In genomic region chr5:93674138-93674537, GRCh38 we compare ENCODE assay signal across 19 cellular contexts.
A peak's percentile ranks its signal among the peaks of the same experiment; 100 is the strongest.
DNase-seq lines count a peak whose midpoint lies in the region; ATAC-seq and TF ChIP-seq lines count a peak whose summit lies in the region.
"Had no signal": no experiment of that assay in that cellular context is flagged by ENCODE, and none has a peak within 500 bp of the region (broad histone marks: within the 10 kb centered on the region; RNA-seq: fewer than 3 reads in every experiment).

No MANE protein-coding gene starts in this region.

- no peaks in the 10 kb centered on the region for H3K36me3 Mint-ChIP-seq in neural crest cell (ENCODE audit: low read depth)

- ATAC-seq in GM19351 (IDR thresholded peaks at IDR 0.05; ENCODE audit: unreplicated experiment) (no peak), HG03159 (IDR thresholded peaks at IDR 0.05; ENCODE audit: unreplicated experiment) (no peak)
- ATAC-seq: left colon; sciatic nerve; stimulated activated naive B cell treated with anti-CD40 and anti-IgM and Interleukin-4, amounts not matched to agents 10 μg/mL and 1 μg/mL and 100 μg/mL, for 72 hours had no signal

- H3K4me1 Mint-ChIP-seq in neural crest cell = peaks cover 49% of the 10 kb centered on the region
- H3K4me1 Mint-ChIP-seq: CD8-positive, alpha-beta memory T cell had no signal

- DNase-seq in HUDEP-2 (lab: John Stamatoyannopoulos, UW; ENCODE audit: unreplicated experiment in 76 of 76) = peak in 73 of 76 experiments; percentile 14 to 93 (median 75)
- peak; percentile 87 for DNase-seq in SK-N-DZ (ENCODE audit: low spot score)
- DNase-seq in fibroblast of pulmonary artery (ENCODE audit: low read depth) = peak; percentile 2
- DNase-seq in neural crest cell (ENCODE audit: low read depth, low spot score) = no peak
- DNase-seq in putamen (ENCODE audit: low spot score) = no peak
- DNase-seq: activated CD4-positive, alpha-beta T cell treated with anti-CD3 and anti-CD28 coated beads for 4 hours; activated effector memory CD4-positive, alpha-beta T cell treated with Interleukin-2 at 50 U/mL for 16 hours; CD8-positive, alpha-beta memory T cell; DND-41; H9; left colon; NCI-H187 treated with DMSO at 0.1 percent for 48 hours; NCI-H446; PC-9; stimulated activated naive B cell treated with anti-CD40 and anti-IgM and Interleukin-4, amounts not matched to agents 10 μg/mL and 1 μg/mL and 100 μg/mL, for 72 hours; tibial artery had no signal

- H3K9me3 Mint-ChIP-seq in neural crest cell = no peaks in the 10 kb centered on the region
- H3K9me3 Mint-ChIP-seq: CD8-positive, alpha-beta memory T cell; H9; stimulated activated naive B cell treated with anti-CD40 and anti-IgM and Interleukin-4, amounts not matched to agents 10 μg/mL and 1 μg/mL and 100 μg/mL, for 72 hours had no signal

- H3K4me3 ChIP-seq in fibroblast of pulmonary artery (replicated peaks; ENCODE audit: low read depth, low read length) = no peak overlapping the region
- H3K4me3 ChIP-seq: PC-9, tibial artery had no signal

- H3K4me3 Mint-ChIP-seq in neural crest cell = no peak overlapping the region
- H3K4me3 Mint-ChIP-seq: CD8-positive, alpha-beta memory T cell; H9; stimulated activated naive B cell treated with anti-CD40 and anti-IgM and Interleukin-4, amounts not matched to agents 10 μg/mL and 1 μg/mL and 100 μg/mL, for 72 hours had no signal

- TF ChIP-seq CTCF in fibroblast of pulmonary artery (IDR thresholded peaks at IDR 0.05; ENCODE audit: low read length, missing control alignments) (no peak), neural crest cell (conservative IDR thresholded peaks at IDR 0.05) (no peak)

- peak overlapping the region; percentile 29 for H3K27ac Mint-ChIP-seq in neural crest cell (ENCODE audit: unreplicated experiment)
- H3K27ac Mint-ChIP-seq: CD8-positive, alpha-beta memory T cell; H9; stimulated activated naive B cell treated with anti-CD40 and anti-IgM and Interleukin-4, amounts not matched to agents 10 μg/mL and 1 μg/mL and 100 μg/mL, for 72 hours had no signal

- no peaks in the 10 kb centered on the region for H3K27me3 Mint-ChIP-seq in neural crest cell (ENCODE audit: low read depth)
- H3K27me3 Mint-ChIP-seq: CD8-positive, alpha-beta memory T cell; stimulated activated naive B cell treated with anti-CD40 and anti-IgM and Interleukin-4, amounts not matched to agents 10 μg/mL and 1 μg/mL and 100 μg/mL, for 72 hours had no signal

Comparison
In these comparisons a context has a peak if more than half of its experiments do, and no peak if none do; other contexts are left out.
1. DNase-seq: peak in HUDEP-2 (73 of 76), SK-N-DZ (single experiment) and fibroblast of pulmonary artery (single experiment); none in neural crest cell (single experiment) and putamen (single experiment).